ENCODE assay signal across 1 cellular context in genomic region chr15:68271854-68272471, GRCh38.
TF ChIP-seq lines count a peak whose summit lies in the region.

No MANE protein-coding gene starts in this region.

TF ChIP-seq in HEK293, 187 proteins besides CTCF, POLR2A, EP300 and RAD21 (continued from another document and continues in another):
- TF ChIP-seq HOXA7 (CRISPR knock-in tag; IDR thresholded peaks at IDR 0.05; ENCODE audit: borderline replicate concordance) (no peak), KLF8 (tag by site-specific recombination; IDR thresholded peaks at IDR 0.05) (peak; percentile 15; the same call in 1 of the 2 replicates), ZNF24 (tag by site-specific recombination; IDR thresholded peaks at IDR 0.05) (0 out of 2 replicates have a peak, but pooled peaks have one; percentile 30), ZFP41 (tag by site-specific recombination; IDR thresholded peaks at IDR 0.05; ENCODE audit: borderline replicate concordance) (no peak), ZNF23 (tag by site-specific recombination; IDR thresholded peaks at IDR 0.05; ENCODE audit: borderline replicate concordance) (no peak), HOXD13 (CRISPR knock-in tag; IDR thresholded peaks at IDR 0.05; ENCODE audit: borderline replicate concordance) (no peak), ZBTB44 (tag by site-specific recombination; IDR thresholded peaks at IDR 0.05) (no peak), SP3 (tag by site-specific recombination; IDR thresholded peaks at IDR 0.05) (peak; percentile 42), OVOL3 (tag by site-specific recombination; IDR thresholded peaks at IDR 0.05) (no peak), ZNF350 (tag by site-specific recombination; IDR thresholded peaks at IDR 0.05) (no peak), ZNF830 (tag by site-specific recombination; IDR thresholded peaks at IDR 0.05; ENCODE audit: low read depth) (no peak), ZNF585B (tag by site-specific recombination; IDR thresholded peaks at IDR 0.05) (no peak), ZNF223 (tag by site-specific recombination; IDR thresholded peaks at IDR 0.05) (no peak), SCRT1 (tag by site-specific recombination; IDR thresholded peaks at IDR 0.05; ENCODE audit: borderline replicate concordance) (no peak), MZF1 (tag by site-specific recombination; IDR thresholded peaks at IDR 0.05; ENCODE audit: borderline replicate concordance) (no peak), PRDM1 (tag by site-specific recombination; IDR thresholded peaks at IDR 0.05) (no peak; the same call in 1 of the 2 replicates), ZNF335 (tag by site-specific recombination; conservative IDR thresholded peaks at IDR 0.05) (peak; percentile 89), ZEB2 (tag by site-specific recombination; IDR thresholded peaks at IDR 0.05) (peak; percentile 77; the same call in 1 of the 2 replicates), ZNF600 (tag by site-specific recombination; IDR thresholded peaks at IDR 0.05) (peak; percentile 98), ZNF184 (tag by site-specific recombination; IDR thresholded peaks at IDR 0.05) (no peak), ZNF398 (tag by site-specific recombination; IDR thresholded peaks at IDR 0.05) (peak; percentile 79), ZNF707 (tag by site-specific recombination; IDR thresholded peaks at IDR 0.05) (no peak), ZNF202 (tag by site-specific recombination; IDR thresholded peaks at IDR 0.05; ENCODE audit: borderline replicate concordance) (no peak), GFI1B (tag by site-specific recombination; IDR thresholded peaks at IDR 0.05) (no peak), ZBTB7A (tag by site-specific recombination; IDR thresholded peaks at IDR 0.05; ENCODE audit: low read depth) (no peak), ZNF19 (tag by site-specific recombination; IDR thresholded peaks at IDR 0.05; ENCODE audit: low read depth) (no peak), RBAK (tag by site-specific recombination; IDR thresholded peaks at IDR 0.05) (no peak), ZNF76 (tag by site-specific recombination; IDR thresholded peaks at IDR 0.05; ENCODE audit: borderline replicate concordance, low read depth) (no peak), SCRT2 (tag by site-specific recombination; IDR thresholded peaks at IDR 0.05) (no peak), ZNF341 (tag by site-specific recombination; IDR thresholded peaks at IDR 0.05; ENCODE audit: low read depth) (peak; percentile 85), ZNF629 (tag by site-specific recombination; IDR thresholded peaks at IDR 0.05) (peak; percentile 78), ZNF416 (tag by site-specific recombination; IDR thresholded peaks at IDR 0.05) (no peak), ZNF580 (tag by site-specific recombination; IDR thresholded peaks at IDR 0.05) (no peak), ZBTB1 (tag by site-specific recombination; IDR thresholded peaks at IDR 0.05) (no peak), FEZF1 (tag by site-specific recombination; IDR thresholded peaks at IDR 0.05) (no peak), WT1 (tag by site-specific recombination; IDR thresholded peaks at IDR 0.05) (no peak), BCL11A (tag by site-specific recombination; IDR thresholded peaks at IDR 0.05; ENCODE audit: low read depth) (no peak), ZBTB17 (tag by site-specific recombination; IDR thresholded peaks at IDR 0.05) (peak; percentile 96), ZNF571 (tag by site-specific recombination; IDR thresholded peaks at IDR 0.05) (no peak), ZNF114 (tag by site-specific recombination; IDR thresholded peaks at IDR 0.05) (no peak), KLF9 (tag by site-specific recombination; IDR thresholded peaks at IDR 0.05; ENCODE audit: low read depth) (no peak), TRIM28 (IDR thresholded peaks at IDR 0.05; ENCODE audit: borderline replicate concordance, low read length) (peak; percentile 66; the same call in 1 of the 2 replicates), ZNF174 (tag by site-specific recombination; IDR thresholded peaks at IDR 0.05) (no peak), ZNF660 (tag by site-specific recombination; IDR thresholded peaks at IDR 0.05) (no peak), ZNF704 (tag by site-specific recombination; IDR thresholded peaks at IDR 0.05) (no peak), ZNF354C (tag by site-specific recombination; IDR thresholded peaks at IDR 0.05; ENCODE audit: borderline replicate concordance, low read depth) (no peak), ZFHX2 (tag by site-specific recombination; conservative IDR thresholded peaks at IDR 0.05) (peak; percentile 99), ZNF140 (tag by site-specific recombination; IDR thresholded peaks at IDR 0.05) (no peak), ZIC2 (tag by site-specific recombination; IDR thresholded peaks at IDR 0.05) (peak; percentile 86)
- TF ChIP-seq, protein P1, sequence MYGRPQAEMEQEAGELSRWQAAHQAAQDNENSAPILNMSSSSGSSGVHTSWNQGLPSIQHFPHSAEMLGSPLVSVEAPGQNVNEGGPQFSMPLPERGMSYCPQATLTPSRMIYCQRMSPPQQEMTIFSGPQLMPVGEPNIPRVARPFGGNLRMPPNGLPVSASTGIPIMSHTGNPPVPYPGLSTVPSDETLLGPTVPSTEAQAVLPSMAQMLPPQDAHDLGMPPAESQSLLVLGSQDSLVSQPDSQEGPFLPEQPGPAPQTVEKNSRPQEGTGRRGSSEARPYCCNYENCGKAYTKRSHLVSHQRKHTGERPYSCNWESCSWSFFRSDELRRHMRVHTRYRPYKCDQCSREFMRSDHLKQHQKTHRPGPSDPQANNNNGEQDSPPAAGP (tag by site-specific recombination; IDR thresholded peaks at IDR 0.05): peak; percentile 50; the same call in 1 of the 2 replicates
- TF ChIP-seq, protein P2, sequence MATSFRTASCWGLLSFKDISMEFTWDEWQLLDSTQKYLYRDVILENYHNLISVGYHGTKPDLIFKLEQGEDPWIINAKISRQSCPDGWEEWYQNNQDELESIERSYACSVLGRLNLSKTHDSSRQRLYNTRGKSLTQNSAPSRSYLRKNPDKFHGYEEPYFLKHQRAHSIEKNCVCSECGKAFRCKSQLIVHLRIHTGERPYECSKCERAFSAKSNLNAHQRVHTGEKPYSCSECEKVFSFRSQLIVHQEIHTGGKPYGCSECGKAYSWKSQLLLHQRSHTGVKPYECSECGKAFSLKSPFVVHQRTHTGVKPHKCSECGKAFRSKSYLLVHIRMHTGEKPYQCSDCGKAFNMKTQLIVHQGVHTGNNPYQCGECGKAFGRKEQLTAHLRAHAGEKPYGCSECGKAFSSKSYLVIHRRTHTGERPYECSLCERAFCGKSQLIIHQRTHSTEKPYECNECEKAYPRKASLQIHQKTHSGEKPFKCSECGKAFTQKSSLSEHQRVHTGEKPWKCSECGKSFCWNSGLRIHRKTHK (tag by site-specific recombination; IDR thresholded peaks at IDR 0.05): no peak
- TF ChIP-seq, protein P3, sequence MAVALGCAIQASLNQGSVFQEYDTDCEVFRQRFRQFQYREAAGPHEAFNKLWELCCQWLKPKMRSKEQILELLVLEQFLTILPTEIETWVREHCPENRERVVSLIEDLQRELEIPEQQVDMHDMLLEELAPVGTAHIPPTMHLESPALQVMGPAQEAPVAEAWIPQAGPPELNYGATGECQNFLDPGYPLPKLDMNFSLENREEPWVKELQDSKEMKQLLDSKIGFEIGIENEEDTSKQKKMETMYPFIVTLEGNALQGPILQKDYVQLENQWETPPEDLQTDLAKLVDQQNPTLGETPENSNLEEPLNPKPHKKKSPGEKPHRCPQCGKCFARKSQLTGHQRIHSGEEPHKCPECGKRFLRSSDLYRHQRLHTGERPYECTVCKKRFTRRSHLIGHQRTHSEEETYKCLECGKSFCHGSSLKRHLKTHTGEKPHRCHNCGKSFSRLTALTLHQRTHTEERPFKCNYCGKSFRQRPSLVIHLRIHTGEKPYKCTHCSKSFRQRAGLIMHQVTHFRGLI (tag by site-specific recombination; IDR thresholded peaks at IDR 0.05): no peak
- TF ChIP-seq, protein P4, sequence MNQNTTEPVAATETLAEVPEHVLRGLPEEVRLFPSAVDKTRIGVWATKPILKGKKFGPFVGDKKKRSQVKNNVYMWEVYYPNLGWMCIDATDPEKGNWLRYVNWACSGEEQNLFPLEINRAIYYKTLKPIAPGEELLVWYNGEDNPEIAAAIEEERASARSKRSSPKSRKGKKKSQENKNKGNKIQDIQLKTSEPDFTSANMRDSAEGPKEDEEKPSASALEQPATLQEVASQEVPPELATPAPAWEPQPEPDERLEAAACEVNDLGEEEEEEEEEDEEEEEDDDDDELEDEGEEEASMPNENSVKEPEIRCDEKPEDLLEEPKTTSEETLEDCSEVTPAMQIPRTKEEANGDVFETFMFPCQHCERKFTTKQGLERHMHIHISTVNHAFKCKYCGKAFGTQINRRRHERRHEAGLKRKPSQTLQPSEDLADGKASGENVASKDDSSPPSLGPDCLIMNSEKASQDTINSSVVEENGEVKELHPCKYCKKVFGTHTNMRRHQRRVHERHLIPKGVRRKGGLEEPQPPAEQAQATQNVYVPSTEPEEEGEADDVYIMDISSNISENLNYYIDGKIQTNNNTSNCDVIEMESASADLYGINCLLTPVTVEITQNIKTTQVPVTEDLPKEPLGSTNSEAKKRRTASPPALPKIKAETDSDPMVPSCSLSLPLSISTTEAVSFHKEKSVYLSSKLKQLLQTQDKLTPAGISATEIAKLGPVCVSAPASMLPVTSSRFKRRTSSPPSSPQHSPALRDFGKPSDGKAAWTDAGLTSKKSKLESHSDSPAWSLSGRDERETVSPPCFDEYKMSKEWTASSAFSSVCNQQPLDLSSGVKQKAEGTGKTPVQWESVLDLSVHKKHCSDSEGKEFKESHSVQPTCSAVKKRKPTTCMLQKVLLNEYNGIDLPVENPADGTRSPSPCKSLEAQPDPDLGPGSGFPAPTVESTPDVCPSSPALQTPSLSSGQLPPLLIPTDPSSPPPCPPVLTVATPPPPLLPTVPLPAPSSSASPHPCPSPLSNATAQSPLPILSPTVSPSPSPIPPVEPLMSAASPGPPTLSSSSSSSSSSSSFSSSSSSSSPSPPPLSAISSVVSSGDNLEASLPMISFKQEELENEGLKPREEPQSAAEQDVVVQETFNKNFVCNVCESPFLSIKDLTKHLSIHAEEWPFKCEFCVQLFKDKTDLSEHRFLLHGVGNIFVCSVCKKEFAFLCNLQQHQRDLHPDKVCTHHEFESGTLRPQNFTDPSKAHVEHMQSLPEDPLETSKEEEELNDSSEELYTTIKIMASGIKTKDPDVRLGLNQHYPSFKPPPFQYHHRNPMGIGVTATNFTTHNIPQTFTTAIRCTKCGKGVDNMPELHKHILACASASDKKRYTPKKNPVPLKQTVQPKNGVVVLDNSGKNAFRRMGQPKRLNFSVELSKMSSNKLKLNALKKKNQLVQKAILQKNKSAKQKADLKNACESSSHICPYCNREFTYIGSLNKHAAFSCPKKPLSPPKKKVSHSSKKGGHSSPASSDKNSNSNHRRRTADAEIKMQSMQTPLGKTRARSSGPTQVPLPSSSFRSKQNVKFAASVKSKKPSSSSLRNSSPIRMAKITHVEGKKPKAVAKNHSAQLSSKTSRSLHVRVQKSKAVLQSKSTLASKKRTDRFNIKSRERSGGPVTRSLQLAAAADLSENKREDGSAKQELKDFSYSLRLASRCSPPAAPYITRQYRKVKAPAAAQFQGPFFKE (tag by site-specific recombination; IDR thresholded peaks at IDR 0.05; ENCODE audit: borderline replicate concordance): no peak
- TF ChIP-seq, protein P5, sequence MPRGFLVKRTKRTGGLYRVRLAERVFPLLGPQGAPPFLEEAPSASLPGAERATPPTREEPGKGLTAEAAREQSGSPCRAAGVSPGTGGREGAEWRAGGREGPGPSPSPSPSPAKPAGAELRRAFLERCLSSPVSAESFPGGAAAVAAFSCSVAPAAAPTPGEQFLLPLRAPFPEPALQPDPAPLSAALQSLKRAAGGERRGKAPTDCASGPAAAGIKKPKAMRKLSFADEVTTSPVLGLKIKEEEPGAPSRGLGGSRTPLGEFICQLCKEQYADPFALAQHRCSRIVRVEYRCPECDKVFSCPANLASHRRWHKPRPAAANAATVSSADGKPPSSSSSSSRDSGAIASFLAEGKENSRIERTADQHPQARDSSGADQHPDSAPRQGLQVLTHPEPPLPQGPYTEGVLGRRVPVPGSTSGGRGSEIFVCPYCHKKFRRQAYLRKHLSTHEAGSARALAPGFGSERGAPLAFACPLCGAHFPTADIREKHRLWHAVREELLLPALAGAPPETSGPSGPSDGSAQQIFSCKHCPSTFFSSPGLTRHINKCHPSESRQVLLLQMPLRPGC (tag by site-specific recombination; IDR thresholded peaks at IDR 0.05): no peak
